Comparison of ENCODE assay signal across 1 cellular context in the genomic region with DNA sequence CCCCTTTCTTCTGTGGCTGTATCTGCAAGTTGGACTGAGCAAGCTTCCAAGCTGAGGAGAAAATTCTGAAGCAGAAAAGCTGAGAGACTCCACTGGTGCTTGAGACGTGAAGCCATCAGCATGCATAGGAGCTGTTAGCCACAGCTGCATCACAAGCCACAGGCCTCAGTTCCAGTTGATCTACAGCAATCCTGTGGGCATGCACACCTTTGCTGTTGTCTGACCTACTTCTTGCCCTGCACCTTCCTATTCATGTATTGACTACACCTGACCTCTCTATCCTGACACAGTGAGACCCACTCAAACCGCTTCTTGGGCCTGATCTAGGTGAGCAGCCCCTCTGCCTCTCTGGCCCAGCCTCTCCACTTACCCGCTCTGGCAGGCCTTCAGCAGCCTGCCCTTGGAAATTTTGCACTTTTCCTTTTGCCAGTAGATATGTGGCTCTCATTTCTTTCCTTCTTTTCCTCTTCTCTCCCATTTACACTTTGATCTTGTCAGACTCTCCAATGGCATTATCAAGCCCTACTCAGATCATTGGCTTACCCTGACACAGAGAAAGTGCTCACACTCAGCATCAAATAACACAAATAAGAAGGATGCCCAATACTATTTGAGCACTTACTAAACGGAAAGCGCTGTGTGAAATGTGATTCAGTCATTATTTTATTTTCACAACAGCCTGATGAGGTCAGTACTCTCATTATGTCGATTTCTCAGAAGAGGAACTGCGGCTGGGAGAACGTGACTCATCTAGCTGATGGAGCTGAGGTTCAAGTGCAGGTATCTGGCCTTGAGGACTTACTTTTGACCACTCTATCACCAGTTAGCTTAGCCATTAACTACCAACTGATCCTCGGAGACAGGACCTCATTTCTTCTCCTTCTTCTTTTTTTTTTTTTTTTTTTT.
TF ChIP-seq lines count a peak whose summit lies in the region.

No MANE protein-coding gene starts in this region.

TF ChIP-seq in GM12878, 131 proteins besides CTCF, POLR2A, EP300 and RAD21 (continued from another document and continues in another):
- TF ChIP-seq, protein P1, sequence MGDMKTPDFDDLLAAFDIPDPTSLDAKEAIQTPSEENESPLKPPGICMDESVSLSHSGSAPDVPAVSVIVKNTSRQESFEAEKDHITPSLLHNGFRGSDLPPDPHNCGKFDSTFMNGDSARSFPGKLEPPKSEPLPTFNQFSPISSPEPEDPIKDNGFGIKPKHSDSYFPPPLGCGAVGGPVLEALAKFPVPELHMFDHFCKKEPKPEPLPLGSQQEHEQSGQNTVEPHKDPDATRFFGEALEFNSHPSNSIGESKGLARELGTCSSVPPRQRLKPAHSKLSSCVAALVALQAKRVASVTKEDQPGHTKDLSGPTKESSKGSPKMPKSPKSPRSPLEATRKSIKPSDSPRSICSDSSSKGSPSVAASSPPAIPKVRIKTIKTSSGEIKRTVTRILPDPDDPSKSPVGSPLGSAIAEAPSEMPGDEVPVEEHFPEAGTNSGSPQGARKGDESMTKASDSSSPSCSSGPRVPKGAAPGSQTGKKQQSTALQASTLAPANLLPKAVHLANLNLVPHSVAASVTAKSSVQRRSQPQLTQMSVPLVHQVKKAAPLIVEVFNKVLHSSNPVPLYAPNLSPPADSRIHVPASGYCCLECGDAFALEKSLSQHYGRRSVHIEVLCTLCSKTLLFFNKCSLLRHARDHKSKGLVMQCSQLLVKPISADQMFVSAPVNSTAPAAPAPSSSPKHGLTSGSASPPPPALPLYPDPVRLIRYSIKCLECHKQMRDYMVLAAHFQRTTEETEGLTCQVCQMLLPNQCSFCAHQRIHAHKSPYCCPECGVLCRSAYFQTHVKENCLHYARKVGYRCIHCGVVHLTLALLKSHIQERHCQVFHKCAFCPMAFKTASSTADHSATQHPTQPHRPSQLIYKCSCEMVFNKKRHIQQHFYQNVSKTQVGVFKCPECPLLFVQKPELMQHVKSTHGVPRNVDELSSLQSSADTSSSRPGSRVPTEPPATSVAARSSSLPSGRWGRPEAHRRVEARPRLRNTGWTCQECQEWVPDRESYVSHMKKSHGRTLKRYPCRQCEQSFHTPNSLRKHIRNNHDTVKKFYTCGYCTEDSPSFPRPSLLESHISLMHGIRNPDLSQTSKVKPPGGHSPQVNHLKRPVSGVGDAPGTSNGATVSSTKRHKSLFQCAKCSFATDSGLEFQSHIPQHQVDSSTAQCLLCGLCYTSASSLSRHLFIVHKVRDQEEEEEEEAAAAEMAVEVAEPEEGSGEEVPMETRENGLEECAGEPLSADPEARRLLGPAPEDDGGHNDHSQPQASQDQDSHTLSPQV (IDR thresholded peaks at IDR 0.05) = no peak
- TF ChIP-seq TCF3 (IDR thresholded peaks at IDR 0.05; ENCODE audit: borderline replicate concordance, insufficient read depth, low read depth, low read length) (no peak), JUNB (IDR thresholded peaks at IDR 0.05) (peak; percentile 71), STAT3 (IDR thresholded peaks at IDR 0.05; ENCODE audit: low read depth, low read length) (no peak), FOXM1 (IDR thresholded peaks at IDR 0.05; ENCODE audit: low read depth, low read length) (no peak), SMAD5 (IDR thresholded peaks at IDR 0.05; ENCODE audit: low read depth) (no peak), ZNF687 (IDR thresholded peaks at IDR 0.05) (no peak), PML (IDR thresholded peaks at IDR 0.05; ENCODE audit: low read length) (no peak), RBBP5 (conservative IDR thresholded peaks at IDR 0.05) (no peak), FOS (IDR thresholded peaks at IDR 0.05; ENCODE audit: borderline replicate concordance, extremely low read depth, insufficient read length) (no peak), CHD1 (IDR thresholded peaks at IDR 0.05; ENCODE audit: low read depth, low read length) (no peak), SRF (IDR thresholded peaks at IDR 0.05; ENCODE audit: low read depth in 2 of 2, low read length in 2 of 2) (no peak), NR2C1 (IDR thresholded peaks at IDR 0.05) (no peak), PAX8 (IDR thresholded peaks at IDR 0.05) (no peak), CREB1 (IDR thresholded peaks at IDR 0.05; ENCODE audit: low read depth) (peak; percentile 82), NBN (IDR thresholded peaks at IDR 0.05) (peak; percentile 68; the same call in 1 of the 2 replicates), CBX3 (IDR thresholded peaks at IDR 0.05; ENCODE audit: borderline replicate concordance, low read depth) (no peak), FOXK2 (IDR thresholded peaks at IDR 0.05) (no peak), SKIL (IDR thresholded peaks at IDR 0.05; ENCODE audit: low read depth, poor library complexity, severe bottlenecking) (no peak), ETV6 (conservative IDR thresholded peaks at IDR 0.05 in 1 of 2, IDR thresholded peaks at IDR 0.05 in 1 of 2; ENCODE audit: borderline replicate concordance in 1 of 2, low read depth in 1 of 2) (no peak), TBL1XR1 (IDR thresholded peaks at IDR 0.05; ENCODE audit: low read depth, low read length) (no peak), BACH1 (IDR thresholded peaks at IDR 0.05; ENCODE audit: borderline replicate concordance) (no peak), USF2 (IDR thresholded peaks at IDR 0.05; ENCODE audit: borderline replicate concordance, low read depth, low read length) (no peak), TAF1 (IDR thresholded peaks at IDR 0.05; ENCODE audit: borderline replicate concordance, low read depth, low read length) (no peak), ZBTB40 (IDR thresholded peaks at IDR 0.05; ENCODE audit: borderline replicate concordance) (no peak), ZNF207 (IDR thresholded peaks at IDR 0.05; ENCODE audit: borderline replicate concordance) (no peak), CREM (IDR thresholded peaks at IDR 0.05; ENCODE audit: low read depth) (peak; percentile 67; the same call in 1 of the 2 replicates), MYC (IDR thresholded peaks at IDR 0.05; ENCODE audit: insufficient read depth, insufficient read length, insufficient replicate concordance, low read length, severe bottlenecking) (no peak), STAT1 (conservative IDR thresholded peaks at IDR 0.05) (no peak), RELA (IDR thresholded peaks at IDR 0.05; ENCODE audit: borderline replicate concordance, partially characterized antibody) (no peak), HDAC2 (IDR thresholded peaks at IDR 0.05) (no peak)
- TF ChIP-seq, protein P2, sequence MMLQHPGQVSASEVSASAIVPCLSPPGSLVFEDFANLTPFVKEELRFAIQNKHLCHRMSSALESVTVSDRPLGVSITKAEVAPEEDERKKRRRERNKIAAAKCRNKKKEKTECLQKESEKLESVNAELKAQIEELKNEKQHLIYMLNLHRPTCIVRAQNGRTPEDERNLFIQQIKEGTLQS (IDR thresholded peaks at IDR 0.05; ENCODE audit: borderline replicate concordance, extremely low read depth, low read depth, low read length) = no peak
- TF ChIP-seq, protein P3, sequence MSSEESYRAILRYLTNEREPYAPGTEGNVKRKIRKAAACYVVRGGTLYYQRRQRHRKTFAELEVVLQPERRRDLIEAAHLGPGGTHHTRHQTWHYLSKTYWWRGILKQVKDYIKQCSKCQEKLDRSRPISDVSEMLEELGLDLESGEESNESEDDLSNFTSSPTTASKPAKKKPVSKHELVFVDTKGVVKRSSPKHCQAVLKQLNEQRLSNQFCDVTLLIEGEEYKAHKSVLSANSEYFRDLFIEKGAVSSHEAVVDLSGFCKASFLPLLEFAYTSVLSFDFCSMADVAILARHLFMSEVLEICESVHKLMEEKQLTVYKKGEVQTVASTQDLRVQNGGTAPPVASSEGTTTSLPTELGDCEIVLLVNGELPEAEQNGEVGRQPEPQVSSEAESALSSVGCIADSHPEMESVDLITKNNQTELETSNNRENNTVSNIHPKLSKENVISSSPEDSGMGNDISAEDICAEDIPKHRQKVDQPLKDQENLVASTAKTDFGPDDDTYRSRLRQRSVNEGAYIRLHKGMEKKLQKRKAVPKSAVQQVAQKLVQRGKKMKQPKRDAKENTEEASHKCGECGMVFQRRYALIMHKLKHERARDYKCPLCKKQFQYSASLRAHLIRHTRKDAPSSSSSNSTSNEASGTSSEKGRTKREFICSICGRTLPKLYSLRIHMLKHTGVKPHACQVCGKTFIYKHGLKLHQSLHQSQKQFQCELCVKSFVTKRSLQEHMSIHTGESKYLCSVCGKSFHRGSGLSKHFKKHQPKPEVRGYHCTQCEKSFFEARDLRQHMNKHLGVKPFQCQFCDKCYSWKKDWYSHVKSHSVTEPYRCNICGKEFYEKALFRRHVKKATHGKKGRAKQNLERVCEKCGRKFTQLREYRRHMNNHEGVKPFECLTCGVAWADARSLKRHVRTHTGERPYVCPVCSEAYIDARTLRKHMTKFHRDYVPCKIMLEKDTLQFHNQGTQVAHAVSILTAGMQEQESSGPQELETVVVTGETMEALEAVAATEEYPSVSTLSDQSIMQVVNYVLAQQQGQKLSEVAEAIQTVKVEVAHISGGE (CRISPR knock-in tag; IDR thresholded peaks at IDR 0.05) = no peak
